23 cellular contexts compared by ENCODE assay signal in the genomic region with DNA sequence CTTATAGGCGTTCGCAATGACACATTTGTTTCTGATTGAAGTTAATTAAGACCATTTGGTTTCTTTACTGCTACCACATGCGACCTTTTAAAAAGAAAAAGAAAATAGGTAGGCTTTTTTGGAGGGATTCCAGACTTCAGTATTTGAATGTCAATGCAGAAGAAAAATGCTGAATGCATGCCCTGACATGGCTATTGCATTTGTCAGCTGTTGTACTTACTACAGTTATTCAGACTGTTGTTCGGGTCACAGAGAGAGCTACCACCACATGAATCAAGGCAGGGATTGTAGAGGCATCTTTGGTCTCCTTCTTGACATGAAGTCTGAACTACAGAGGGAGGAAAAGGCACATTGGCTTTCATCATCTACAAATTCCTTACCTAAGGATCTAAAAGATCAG.
"Had no signal": no experiment of that assay in that cellular context is flagged by ENCODE, and none has a peak within 500 bp of the region (broad histone marks: within the 10 kb centered on the region; RNA-seq: fewer than 3 reads in every experiment).

No MANE protein-coding gene starts in this region.

- H3K36me3 ChIP-seq: brain microvascular endothelial cell, SJSA1 had no signal

- H3K27ac ChIP-seq: brain microvascular endothelial cell, SJSA1, VCaP had no signal

- ATAC-seq: activated naive CD4-positive, alpha-beta T cell treated with anti-CD3 and anti-CD28 coated beads, Interleukin-2, amount 50 U/mL, for 72 hours; activated naive CD8-positive, alpha-beta T cell treated with anti-CD3 and anti-CD28 coated beads, Interleukin-2, amount 50 U/mL, for 24 hours; activated T-cell treated with anti-CD3 and anti-CD28 coated beads, Interleukin-2, amount 50 U/mL, for 4 hours; K562; PC-3; T-cell had no signal

- H3K4me1 ChIP-seq: SJSA1 had no signal

- DNase-seq: activated CD4-positive, alpha-beta memory T cell treated with anti-CD3 and anti-CD28 coated beads for 36 hours; activated CD4-positive, alpha-beta T cell treated with anti-CD3 and anti-CD28 coated beads, Interleukin-2, amount 10 ng/mL, durations not matched to agents 7 days and 5 days; activated CD4-positive, CD25-positive, alpha-beta regulatory T cell; activated CD8-positive, alpha-beta memory T cell treated with anti-CD3 and anti-CD28 coated beads for 24 hours; activated effector memory CD4-positive, alpha-beta T cell treated with anti-CD3 and anti-CD28 coated beads, Interleukin-2, amount 50 U/mL, for 16 hours; activated naive CD4-positive, alpha-beta T cell treated with Interleukin-2 at 50 U/mL for 16 hours; activated naive CD8-positive, alpha-beta T cell treated with anti-CD3 and anti-CD28 coated beads, Interleukin-2, amount 50 U/mL, for 24 hours; activated T-cell treated with anti-CD3 and anti-CD28 coated beads, Interleukin-2, amount 50 U/mL, for 4 hours; amygdala; brain microvascular endothelial cell; Karpas-422; NCI-H1105 treated with DMSO at 0.1 percent for 48 hours; NCI-H1436 treated with DMSO at 0.1 percent for 48 hours; NCI-H187; NCI-H510A treated with DMSO at 0.1 percent for 48 hours; NCI-H69; PC-3; SHP77; T-cell had no signal

- H3K4me3 ChIP-seq: K562, SJSA1 had no signal

- H3K27me3 ChIP-seq: brain microvascular endothelial cell, SJSA1 had no signal

- H3K9me3 ChIP-seq: SJSA1 had no signal
